In the genomic region with DNA sequence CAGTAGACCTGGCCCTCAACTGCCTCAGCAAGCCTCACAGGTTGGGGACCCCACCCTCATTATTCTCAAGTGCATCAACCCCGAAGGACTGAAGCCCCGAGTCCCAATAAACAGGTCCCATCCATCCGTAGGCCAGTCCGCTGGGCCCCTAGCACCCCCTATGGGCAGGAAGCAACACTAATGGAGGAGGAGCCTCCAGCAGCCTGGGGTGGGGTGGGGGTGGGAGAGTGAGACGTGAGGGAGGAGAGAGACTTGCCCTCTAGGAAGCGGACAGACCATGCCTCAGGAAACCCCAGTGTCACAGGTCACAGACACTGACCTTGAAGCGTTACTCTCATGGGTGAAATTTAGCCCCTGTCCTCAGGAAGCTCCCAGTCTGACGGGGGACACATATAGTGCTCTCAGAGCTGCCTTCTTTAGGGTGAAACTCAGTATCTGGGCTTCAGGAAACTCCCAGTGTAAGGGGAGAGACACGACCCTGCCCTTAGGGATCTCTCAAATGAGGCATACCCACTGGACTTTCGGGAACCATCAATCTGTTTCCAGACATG, we compare ENCODE assay signal across 9 cellular contexts.
DNase-seq lines count a peak whose midpoint lies in the region; ATAC-seq and TF ChIP-seq lines count a peak whose summit lies in the region.
"Had no signal": no experiment of that assay in that cellular context is flagged by ENCODE, and none has a peak within 500 bp of the region (broad histone marks: within the 10 kb centered on the region; RNA-seq: fewer than 3 reads in every experiment).

No MANE protein-coding gene starts in this region.

- H3K27me3 ChIP-seq in breast epithelium = peaks cover 0 to 4% of the 10 kb centered on the region in 2 donors
- no peaks in the 10 kb centered on the region for H3K27me3 ChIP-seq in Karpas-422 (ENCODE audit: low read length)
- no peaks in the 10 kb centered on the region for H3K27me3 ChIP-seq in liver (ENCODE audit: control insufficient read depth in 4 of 4, insufficient read depth in 4 of 4, low read length in 3 of 4)

- H3K27ac ChIP-seq in breast epithelium (no peak overlapping the region), Karpas-422 (ENCODE audit: low read length) (peak overlapping the region; percentile 82), liver (ENCODE audit: low read depth in 1 of 2, low read length in 2 of 2) (no peak overlapping the region)
- H3K27ac ChIP-seq: tibial artery had no signal

- H3K9me3 Mint-ChIP-seq in MCF 10A (ENCODE audit: unreplicated experiment) = no peaks in the 10 kb centered on the region
- no peaks in the 10 kb centered on the region for H3K9me3 Mint-ChIP-seq in activated naive CD8-positive, alpha-beta T cell treated with anti-CD3 and anti-CD28 coated beads, Interleukin-2, amount 10 ng/mL, durations not matched to agents 7 days and 5 days

- no peak for TF ChIP-seq POLR2A in breast epithelium (IDR thresholded peaks at IDR 0.05)

- H3K9ac ChIP-seq in Karpas-422 (ENCODE audit: low read length) = peak overlapping the region; percentile 94
- no peak overlapping the region for H3K9ac ChIP-seq in liver (ENCODE audit: low read depth in 1 of 2, low read length in 2 of 2)

- no peak overlapping the region for H3K4me3 Mint-ChIP-seq in MCF 10A (ENCODE audit: unreplicated experiment)
- peak overlapping the region; percentile 85 for H3K4me3 Mint-ChIP-seq in activated naive CD8-positive, alpha-beta T cell treated with anti-CD3 and anti-CD28 coated beads, Interleukin-2, amount 10 ng/mL, durations not matched to agents 7 days and 5 days

- H3K79me2 ChIP-seq in Karpas-422 (ENCODE audit: low read length) = no peaks in the 10 kb centered on the region

- peak overlapping the region; percentile 15; the same call in 1 of the 2 replicates for H2AFZ ChIP-seq in Karpas-422 (ENCODE audit: low read length)

- H3K27ac Mint-ChIP-seq in MCF 10A (ENCODE audit: low read depth, unreplicated experiment) = no peak overlapping the region
- H3K27ac Mint-ChIP-seq in activated naive CD8-positive, alpha-beta T cell treated with anti-CD3 and anti-CD28 coated beads, Interleukin-2, amount 10 ng/mL, durations not matched to agents 7 days and 5 days = no peak overlapping the region

- POLR2A ChIA-PET in MCF 10A (lab: Yijun Ruan, JAX) = interaction anchor here (1.0 kb wide), 1 partner anchor 10 kb away, joined by 3 read pairs; no protein-coding TSS in a partner anchor
- POLR2A ChIA-PET in activated naive CD8-positive, alpha-beta T cell treated with anti-CD3 and anti-CD28 coated beads, Interleukin-2, amount 10 ng/mL, durations not matched to agents 7 days and 5 days (lab: Charles Lee) = interaction anchor here (0.6 kb wide), 1 partner anchor 367 kb away, joined by 3 read pairs; no protein-coding TSS in a partner anchor

- H3K4me2 ChIP-seq in Karpas-422 (ENCODE audit: low read depth, low read length, poor library complexity, severe bottlenecking) = peak overlapping the region; percentile 99

- no peaks in the 10 kb centered on the region for H3K9me2 ChIP-seq in Karpas-422 (replicated peaks; ENCODE audit: insufficient read depth, low read length)

- peaks cover 21% of the 10 kb centered on the region; the same call in 1 of the 2 replicates for H4K20me1 ChIP-seq in Karpas-422 (ENCODE audit: insufficient read depth, low read depth, low read length)

- H3K4me1 ChIP-seq in breast epithelium = peaks cover 0 to 6% of the 10 kb centered on the region in 2 donors
- H3K4me1 ChIP-seq in Karpas-422 (ENCODE audit: low read length) = peaks cover 31% of the 10 kb centered on the region
- peaks cover 0 to 9% (median 5%) of the 10 kb centered on the region in 4 donors for H3K4me1 ChIP-seq in liver (ENCODE audit: control insufficient read depth in 4 of 4, insufficient read depth in 4 of 4, low read length in 3 of 4)

- H3K4me3 ChIP-seq in breast epithelium (no peak overlapping the region), Karpas-422 (ENCODE audit: low read length) (peak overlapping the region; percentile 86), liver (ENCODE audit: low read depth in 1 of 3, low read length in 3 of 3) (no peak overlapping the region)

- CTCF ChIA-PET in MCF 10A (lab: Yijun Ruan, JAX) = interaction anchor here (1.5 to 1.7 kb wide), 2 partner anchors 10 to 62 kb away, joined by 3 read pairs; no protein-coding TSS in a partner anchor

- DNase-seq in MCF 10A (ENCODE audit: unreplicated experiment) (peak; percentile 54), breast epithelium (ENCODE audit: low spot score in 2 of 2) (no peak), Karpas-422 (peak; percentile 91), NCI-H1694 (lab: John Stamatoyannopoulos, UW) (no peak)
- no peak for DNase-seq in activated naive CD8-positive, alpha-beta T cell treated with anti-CD3 and anti-CD28 coated beads, Interleukin-2, amount 10 ng/mL, durations not matched to agents 7 days and 5 days

- intact Hi-C loops in MCF 10A (cut with micrococcal nuclease) = no loop called here
- intact Hi-C loops in breast epithelium (cut with DNase I; ENCODE audit: low total_unique reads) = no loop called here

- H3K9me3 ChIP-seq in breast epithelium = no peaks in the 10 kb centered on the region
- no peaks in the 10 kb centered on the region for H3K9me3 ChIP-seq in Karpas-422 (ENCODE audit: low read length)
- no peaks in the 10 kb centered on the region for H3K9me3 ChIP-seq in liver (ENCODE audit: control insufficient read depth in 4 of 4, low read length in 3 of 4)
- H3K9me3 ChIP-seq: tibial artery had no signal

- no TSS peak for BruUV-seq in MCF 10A (replicated peaks; lab: Mats Ljungman, UMichigan)

- ATAC-seq in activated naive CD8-positive, alpha-beta T cell treated with anti-CD3 and anti-CD28 coated beads, Interleukin-2, amount 10 ng/mL, durations not matched to agents 7 days and 5 days (ENCODE audit: low read depth) = no peak
- ATAC-seq in GM18517 (IDR thresholded peaks at IDR 0.05; ENCODE audit: unreplicated experiment) (no peak), HG03342 (IDR thresholded peaks at IDR 0.05; ENCODE audit: unreplicated experiment) (no peak)

- WGBS in liver = 64% methylated on average over 10 of the region's 10 CpGs

- peak; percentile 37 to 63 for TF ChIP-seq RAD21 in liver (IDR thresholded peaks at IDR 0.05)

- H3K27me3 Mint-ChIP-seq in MCF 10A (ENCODE audit: insufficient read depth, unreplicated experiment) = no peaks in the 10 kb centered on the region
- peaks cover 36% of the 10 kb centered on the region for H3K27me3 Mint-ChIP-seq in activated naive CD8-positive, alpha-beta T cell treated with anti-CD3 and anti-CD28 coated beads, Interleukin-2, amount 10 ng/mL, durations not matched to agents 7 days and 5 days

- H3K4me1 Mint-ChIP-seq in MCF 10A (ENCODE audit: insufficient read depth, unreplicated experiment) = peaks cover 12% of the 10 kb centered on the region
- H3K4me1 Mint-ChIP-seq in activated naive CD8-positive, alpha-beta T cell treated with anti-CD3 and anti-CD28 coated beads, Interleukin-2, amount 10 ng/mL, durations not matched to agents 7 days and 5 days = peaks cover 16% of the 10 kb centered on the region

- TF ChIP-seq CTCF in MCF 10A (IDR thresholded peaks at IDR 0.05; ENCODE audit: unreplicated experiment) (peak; percentile 5), breast epithelium (IDR thresholded peaks at IDR 0.05) (no peak), liver (IDR thresholded peaks at IDR 0.05; ENCODE audit: low read depth, low read length, missing input control) (no peak)

- H3K36me3 Mint-ChIP-seq in MCF 10A (ENCODE audit: insufficient read depth, unreplicated experiment) = peaks cover 1% of the 10 kb centered on the region
- H3K36me3 Mint-ChIP-seq in activated naive CD8-positive, alpha-beta T cell treated with anti-CD3 and anti-CD28 coated beads, Interleukin-2, amount 10 ng/mL, durations not matched to agents 7 days and 5 days = peaks cover 1% of the 10 kb centered on the region

- H3K36me3 ChIP-seq in breast epithelium (no peaks in the 10 kb centered on the region), Karpas-422 (ENCODE audit: insufficient read depth, low read length) (no peaks in the 10 kb centered on the region), liver (ENCODE audit: control insufficient read depth in 4 of 4, insufficient read depth in 3 of 4, low read depth in 1 of 4, low read length in 3 of 4) (no peaks in the 10 kb centered on the region)
- H3K36me3 ChIP-seq: tibial artery had no signal

TF ChIP-seq in liver, 16 proteins besides CTCF, POLR2A, EP300 and RAD21 (continues in another document):
- no peak for TF ChIP-seq ATF3 (IDR thresholded peaks at IDR 0.05)
- TF ChIP-seq, protein P1, sequence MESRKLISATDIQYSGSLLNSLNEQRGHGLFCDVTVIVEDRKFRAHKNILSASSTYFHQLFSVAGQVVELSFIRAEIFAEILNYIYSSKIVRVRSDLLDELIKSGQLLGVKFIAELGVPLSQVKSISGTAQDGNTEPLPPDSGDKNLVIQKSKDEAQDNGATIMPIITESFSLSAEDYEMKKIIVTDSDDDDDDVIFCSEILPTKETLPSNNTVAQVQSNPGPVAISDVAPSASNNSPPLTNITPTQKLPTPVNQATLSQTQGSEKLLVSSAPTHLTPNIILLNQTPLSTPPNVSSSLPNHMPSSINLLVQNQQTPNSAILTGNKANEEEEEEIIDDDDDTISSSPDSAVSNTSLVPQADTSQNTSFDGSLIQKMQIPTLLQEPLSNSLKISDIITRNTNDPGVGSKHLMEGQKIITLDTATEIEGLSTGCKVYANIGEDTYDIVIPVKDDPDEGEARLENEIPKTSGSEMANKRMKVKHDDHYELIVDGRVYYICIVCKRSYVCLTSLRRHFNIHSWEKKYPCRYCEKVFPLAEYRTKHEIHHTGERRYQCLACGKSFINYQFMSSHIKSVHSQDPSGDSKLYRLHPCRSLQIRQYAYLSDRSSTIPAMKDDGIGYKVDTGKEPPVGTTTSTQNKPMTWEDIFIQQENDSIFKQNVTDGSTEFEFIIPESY (IDR thresholded peaks at IDR 0.05) = no peak
- TF ChIP-seq TAF1 (conservative IDR thresholded peaks at IDR 0.05) = no peak
- TF ChIP-seq GABPA (IDR thresholded peaks at IDR 0.05 in 1 of 2, conservative IDR thresholded peaks at IDR 0.05 in 1 of 2) = no peak
- TF ChIP-seq EGR1 (IDR thresholded peaks at IDR 0.05; ENCODE audit: low read depth in 2 of 2) = no peak
- TF ChIP-seq JUND (IDR thresholded peaks at IDR 0.05) = no peak
- TF ChIP-seq RXRA (IDR thresholded peaks at IDR 0.05) = no peak
- TF ChIP-seq YY1 (IDR thresholded peaks at IDR 0.05) = no peak
- TF ChIP-seq SP1 (IDR thresholded peaks at IDR 0.05) = no peak
- TF ChIP-seq HNF4G (IDR thresholded peaks at IDR 0.05) = no peak
- TF ChIP-seq MAX (IDR thresholded peaks at IDR 0.05) = no peak

Comparison
In these comparisons a context has a peak if more than half of its experiments do, and no peak if none do; other contexts are left out.
1. DNase-seq: peak in MCF 10A (single experiment) and Karpas-422 (single experiment); none in breast epithelium (0 of 2), activated naive CD8-positive, alpha-beta T cell treated with anti-CD3 and anti-CD28 coated beads, Interleukin-2, amount 10 ng/mL, durations not matched to agents 7 days and 5 days (single experiment) and NCI-H1694 (single experiment).